In genomic region chr13:30052127-30052526, GRCh38 we compare ENCODE assay signal across 14 cellular contexts.
A peak's percentile ranks its signal among the peaks of the same experiment; 100 is the strongest.
DNase-seq lines count a peak whose midpoint lies in the region; ATAC-seq and TF ChIP-seq lines count a peak whose summit lies in the region.
"Had no signal": no experiment of that assay in that cellular context is flagged by ENCODE, and none has a peak within 500 bp of the region (broad histone marks: within the 10 kb centered on the region; RNA-seq: fewer than 3 reads in every experiment).

No MANE protein-coding gene starts in this region.

- no peaks in the 10 kb centered on the region for H3K9me3 ChIP-seq in KOPT-K1 (ENCODE audit: insufficient read depth, low read length, poor library complexity, severe bottlenecking)
- H3K9me3 ChIP-seq in left ventricle myocardium inferior (replicated peaks), result no peaks in the 10 kb centered on the region

- POLR2A ChIA-PET in WTC11 (lab: Charles Lee), result no interaction called here

- CTCF ChIA-PET in WTC11 (lab: Charles Lee), result interaction anchor here (0.7 to 1.5 kb wide), 9 partner anchors 26 to 281 kb away, joined by 3 to 7 read pairs (median 4); no protein-coding TSS in a partner anchor

- H3K36me3 Mint-ChIP-seq in WTC11, result peaks cover 14% of the 10 kb centered on the region
- H3K36me3 Mint-ChIP-seq: CD14-positive monocyte had no signal

- H3K4me3 Mint-ChIP-seq in WTC11, result peak overlapping the region; percentile 16
- H3K4me3 Mint-ChIP-seq: CD14-positive monocyte; effector memory CD8-positive, alpha-beta T cell; nephron had no signal

- H3K4me3 ChIP-seq in left ventricle myocardium inferior, result no peak overlapping the region

- DNase-seq in ELF-1 (ENCODE audit: low read depth, low spot score), result peak; percentile 55
- DNase-seq in WTC11 (ENCODE audit: low spot score), result peak; percentile 35
- peak; percentile 84 for DNase-seq in left kidney (ENCODE audit: low read depth, low spot score)
- DNase-seq in left ventricle myocardium inferior, result no peak
- DNase-seq in foreskin melanocyte, result no peak
- DNase-seq in NCI-H345 (lab: John Stamatoyannopoulos, UW), result no peak
- DNase-seq: activated gamma-delta T cell treated with Interleukin-2 at 50 U/mL for 16 hours; effector memory CD8-positive, alpha-beta T cell had no signal

- ATAC-seq in WTC11, result peak; percentile 68
- no peak for ATAC-seq in GM18873 (IDR thresholded peaks at IDR 0.05; ENCODE audit: low FRiP score, unreplicated experiment)
- ATAC-seq: effector memory CD8-positive, alpha-beta T cell; left lobe of liver; Panc1 had no signal

- peaks cover 87% of the 10 kb centered on the region for H3K27me3 ChIP-seq in left ventricle myocardium inferior (ENCODE audit: low read depth)

- H3K36me3 ChIP-seq in KOPT-K1 (ENCODE audit: insufficient read depth, low read length) (no peaks in the 10 kb centered on the region), left ventricle myocardium inferior (no peaks in the 10 kb centered on the region)

- H3K27ac Mint-ChIP-seq in WTC11, result peak overlapping the region; percentile 70
- H3K27ac Mint-ChIP-seq: CD14-positive monocyte; effector memory CD8-positive, alpha-beta T cell had no signal

- H3K9me3 Mint-ChIP-seq in WTC11, result peaks cover 26% of the 10 kb centered on the region
- H3K9me3 Mint-ChIP-seq: effector memory CD8-positive, alpha-beta T cell had no signal

- intact Hi-C loops in left ventricle myocardium inferior (cut with micrococcal nuclease), result no loop called here

- TF ChIP-seq CTCF in WTC11 (IDR thresholded peaks at IDR 0.05) (no peak), left ventricle myocardium inferior (IDR thresholded peaks at IDR 0.05; ENCODE audit: borderline replicate concordance) (no peak)

- H3K4me1 Mint-ChIP-seq in WTC11, result peaks cover 30% of the 10 kb centered on the region

- peaks cover 5% of the 10 kb centered on the region; the same call in 1 of the 2 replicates for H3K27me3 Mint-ChIP-seq in WTC11 (ENCODE audit: low read depth)

- H3K27ac ChIP-seq in KOPT-K1 (ENCODE audit: low read depth, low read length, poor library complexity, severe bottlenecking) (peak overlapping the region; percentile 64), left ventricle myocardium inferior (replicated peaks) (no peak overlapping the region)

- no peaks in the 10 kb centered on the region for H3K4me1 ChIP-seq in left ventricle myocardium inferior

TF ChIP-seq in WTC11, 78 proteins besides CTCF, POLR2A, EP300 and RAD21:
- no peak for TF ChIP-seq ZNF512 (CRISPR knock-in tag; IDR thresholded peaks at IDR 0.05; ENCODE audit: borderline replicate concordance)

Comparison
In these comparisons a context has a peak if more than half of its experiments do, and no peak if none do; other contexts are left out.
1. DNase-seq: peak in ELF-1 (single experiment), WTC11 (single experiment) and left kidney (single experiment); none in left ventricle myocardium inferior (single experiment), foreskin melanocyte (single experiment) and NCI-H345 (single experiment).